Comparison of ENCODE assay signal across 37 cellular contexts in genomic region chr10:130723704-130724103, GRCh38.
"Had no signal": no experiment of that assay in that cellular context is flagged by ENCODE, and none has a peak within 500 bp of the region (broad histone marks: within the 10 kb centered on the region; RNA-seq: fewer than 3 reads in every experiment).

No MANE protein-coding gene starts in this region.

- H3K4me3 ChIP-seq: ascending aorta, cardiac muscle cell had no signal

- H3K27ac ChIP-seq: ascending aorta, cardiac muscle cell, WERI-Rb-1 had no signal

- H3K4me1 ChIP-seq: ascending aorta had no signal

- H3K4me3 Mint-ChIP-seq: activated CD4-positive, alpha-beta memory T cell treated with anti-CD3 and anti-CD28 coated beads, Interleukin-2, amount 10 ng/mL, durations not matched to agents 7 days and 5 days; activated CD4-positive, alpha-beta T cell treated with anti-CD3 and anti-CD28 coated beads for 36 hours; activated CD4-positive, alpha-beta T cell treated with anti-CD3 and anti-CD28 coated beads, Interleukin-2, amount 10 ng/mL, durations not matched to agents 7 days and 5 days; activated CD8-positive, alpha-beta memory T cell treated with anti-CD3 and anti-CD28 coated beads, Interleukin-2, amount 10 ng/mL, durations not matched to agents 7 days and 5 days; activated CD8-positive, alpha-beta T cell treated with anti-CD3 and anti-CD28 coated beads, Interleukin-2, amount 10 ng/mL, durations not matched to agents 7 days and 5 days; activated naive CD4-positive, alpha-beta T cell treated with anti-CD3 and anti-CD28 coated beads for 36 hours; activated naive CD4-positive, alpha-beta T cell treated with anti-CD3 and anti-CD28 coated beads, Interleukin-2, amount 50 U/mL, for 24 hours; activated naive CD8-positive, alpha-beta T cell; activated naive CD8-positive, alpha-beta T cell treated with anti-CD3 and anti-CD28 coated beads, Interleukin-2, amount 10 ng/mL, durations not matched to agents 7 days and 5 days; activated naive CD8-positive, alpha-beta T cell treated with anti-CD3 and anti-CD28 coated beads, Interleukin-2, amount 50 U/mL, for 24 hours; activated T-cell treated with anti-CD3 and anti-CD28 coated beads, Interleukin-2, amount 50 U/mL, for 24 hours; brain; central memory CD8-positive, alpha-beta T cell; T-helper 1 cell treated with Interleukin-12 subunit alpha and Interleukin-12 subunit beta and Interleukin-4 antibody, amounts not matched to agents 30 μg/mL and 1 μg/mL, for 36 hours; T-helper 2 cell treated with Interferon-gamma antibody and Interleukin-4, amounts not matched to agents 5 μg/mL and 100 μg/mL, for 36 hours; WTC11 had no signal

- ATAC-seq: activated CD4-positive, alpha-beta T cell treated with anti-CD3 and anti-CD28 coated beads for 36 hours; activated CD4-positive, CD25-positive, alpha-beta regulatory T cell treated with anti-CD3 and anti-CD28 coated beads, Interleukin-2, amount 50 U/mL, for 24 hours; activated CD8-positive, alpha-beta memory T cell treated with anti-CD3 and anti-CD28 coated beads, Interleukin-2, amount 10 ng/mL, durations not matched to agents 7 days and 5 days; activated CD8-positive, alpha-beta T cell treated with anti-CD3 and anti-CD28 coated beads, Interleukin-2, amount 10 ng/mL, durations not matched to agents 7 days and 5 days; activated naive CD8-positive, alpha-beta T cell treated with anti-CD3 and anti-CD28 coated beads, Interleukin-2, amount 50 U/mL, for 24 hours; WTC11 had no signal

- DNase-seq: activated CD4-positive, alpha-beta memory T cell treated with anti-CD3 and anti-CD28 coated beads, Interleukin-2, amount 10 ng/mL, durations not matched to agents 7 days and 5 days; activated CD4-positive, alpha-beta T cell treated with anti-CD3 and anti-CD28 coated beads for 1 hour; activated CD4-positive, alpha-beta T cell treated with anti-CD3 and anti-CD28 coated beads for 36 hours; activated CD4-positive, alpha-beta T cell treated with anti-CD3 and anti-CD28 coated beads for 48 hours; activated CD4-positive, alpha-beta T cell treated with anti-CD3 and anti-CD28 coated beads, Interleukin-2, amount 10 ng/mL, durations not matched to agents 7 days and 5 days; activated CD4-positive, alpha-beta T cell treated with anti-CD3 and anti-CD28 coated beads, Interleukin-2, amount 50 U/mL, for 48 hours; activated CD4-positive, CD25-positive, alpha-beta regulatory T cell; activated CD8-positive, alpha-beta memory T cell treated with anti-CD3 and anti-CD28 coated beads for 24 hours; activated CD8-positive, alpha-beta memory T cell treated with anti-CD3 and anti-CD28 coated beads, Interleukin-2, amount 10 ng/mL, durations not matched to agents 7 days and 5 days; activated CD8-positive, alpha-beta memory T cell treated with anti-CD3 and anti-CD28 coated beads, Interleukin-2, amount 50 U/mL, for 48 hours; activated CD8-positive, alpha-beta T cell treated with anti-CD3 and anti-CD28 coated beads, Interleukin-2, amount 10 ng/mL, durations not matched to agents 7 days and 5 days; activated effector memory CD4-positive, alpha-beta T cell treated with Interleukin-2 at 50 U/mL for 16 hours; activated gamma-delta T cell; activated naive CD4-positive, alpha-beta T cell treated with anti-CD3 and anti-CD28 coated beads for 36 hours; activated naive CD8-positive, alpha-beta T cell treated with anti-CD3 and anti-CD28 coated beads, Interleukin-2, amount 10 ng/mL, durations not matched to agents 7 days and 5 days; activated naive CD8-positive, alpha-beta T cell treated with anti-CD3 and anti-CD28 coated beads, Interleukin-2, amount 50 U/mL, for 24 hours; activated T-cell treated with anti-CD3 and anti-CD28 coated beads, Interleukin-2, amount 50 U/mL, for 24 hours; activated T-cell treated with anti-CD3 and anti-CD28 coated beads, Interleukin-2, amount 50 U/mL, for 48 hours; amygdala; anterior cingulate cortex; caudate nucleus; SW 1271; T-helper 1 cell; T-helper 2 cell; T-helper 9 cell; WERI-Rb-1 had no signal

- H3K4me1 Mint-ChIP-seq: activated CD4-positive, alpha-beta memory T cell treated with anti-CD3 and anti-CD28 coated beads, Interleukin-2, amount 10 ng/mL, durations not matched to agents 7 days and 5 days; activated CD4-positive, alpha-beta T cell treated with anti-CD3 and anti-CD28 coated beads for 36 hours; activated CD4-positive, alpha-beta T cell treated with anti-CD3 and anti-CD28 coated beads, Interleukin-2, amount 10 ng/mL, durations not matched to agents 7 days and 5 days; activated CD8-positive, alpha-beta memory T cell treated with anti-CD3 and anti-CD28 coated beads, Interleukin-2, amount 10 ng/mL, durations not matched to agents 7 days and 5 days; activated naive CD4-positive, alpha-beta T cell treated with anti-CD3 and anti-CD28 coated beads, Interleukin-2, amount 50 U/mL, for 24 hours; activated naive CD8-positive, alpha-beta T cell treated with anti-CD3 and anti-CD28 coated beads, Interleukin-2, amount 10 ng/mL, durations not matched to agents 7 days and 5 days; activated naive CD8-positive, alpha-beta T cell treated with anti-CD3 and anti-CD28 coated beads, Interleukin-2, amount 50 U/mL, for 24 hours; central memory CD8-positive, alpha-beta T cell; WTC11 had no signal

- H3K27me3 Mint-ChIP-seq: activated CD4-positive, alpha-beta memory T cell treated with anti-CD3 and anti-CD28 coated beads, Interleukin-2, amount 10 ng/mL, durations not matched to agents 7 days and 5 days; activated CD4-positive, alpha-beta T cell treated with anti-CD3 and anti-CD28 coated beads for 36 hours; activated CD4-positive, alpha-beta T cell treated with anti-CD3 and anti-CD28 coated beads, Interleukin-2, amount 10 ng/mL, durations not matched to agents 7 days and 5 days; activated CD8-positive, alpha-beta memory T cell treated with anti-CD3 and anti-CD28 coated beads, Interleukin-2, amount 10 ng/mL, durations not matched to agents 7 days and 5 days; activated naive CD8-positive, alpha-beta T cell; activated naive CD8-positive, alpha-beta T cell treated with anti-CD3 and anti-CD28 coated beads, Interleukin-2, amount 10 ng/mL, durations not matched to agents 7 days and 5 days; activated naive CD8-positive, alpha-beta T cell treated with anti-CD3 and anti-CD28 coated beads, Interleukin-2, amount 50 U/mL, for 24 hours; central memory CD8-positive, alpha-beta T cell had no signal

- H3K27me3 ChIP-seq: ascending aorta, cardiac muscle cell had no signal

- H3K9me3 Mint-ChIP-seq: activated CD4-positive, alpha-beta memory T cell treated with anti-CD3 and anti-CD28 coated beads, Interleukin-2, amount 10 ng/mL, durations not matched to agents 7 days and 5 days; activated CD4-positive, alpha-beta T cell treated with anti-CD3 and anti-CD28 coated beads, Interleukin-2, amount 10 ng/mL, durations not matched to agents 7 days and 5 days; activated naive CD4-positive, alpha-beta T cell treated with anti-CD3 and anti-CD28 coated beads, Interleukin-2, amount 50 U/mL, for 24 hours; activated naive CD8-positive, alpha-beta T cell treated with anti-CD3 and anti-CD28 coated beads, Interleukin-2, amount 10 ng/mL, durations not matched to agents 7 days and 5 days; activated naive CD8-positive, alpha-beta T cell treated with anti-CD3 and anti-CD28 coated beads, Interleukin-2, amount 50 U/mL, for 24 hours; activated T-cell treated with anti-CD3 and anti-CD28 coated beads, Interleukin-2, amount 50 U/mL, for 24 hours; activated T-helper 2 cell treated with anti-CD3 and anti-CD28 coated beads, Interferon-gamma antibody, Interleukin-2, Interleukin-4, amounts not matched to agents 10 μg/mL and 5 μg/mL and 100 μg/mL, durations not matched to agents 14 hours and 24 hours and 36 hours; central memory CD8-positive, alpha-beta T cell; T-helper 1 cell treated with Interleukin-12 subunit alpha and Interleukin-12 subunit beta and Interleukin-4 antibody, amounts not matched to agents 30 μg/mL and 1 μg/mL, for 36 hours; T-helper 2 cell treated with Interferon-gamma antibody and Interleukin-4, amounts not matched to agents 5 μg/mL and 100 μg/mL, for 36 hours had no signal

- H3K27ac Mint-ChIP-seq: activated CD4-positive, alpha-beta memory T cell treated with anti-CD3 and anti-CD28 coated beads, Interleukin-2, amount 10 ng/mL, durations not matched to agents 7 days and 5 days; activated CD4-positive, alpha-beta T cell treated with anti-CD3 and anti-CD28 coated beads for 36 hours; activated CD4-positive, alpha-beta T cell treated with anti-CD3 and anti-CD28 coated beads, Interleukin-2, amount 10 ng/mL, durations not matched to agents 7 days and 5 days; activated CD8-positive, alpha-beta memory T cell treated with anti-CD3 and anti-CD28 coated beads, Interleukin-2, amount 10 ng/mL, durations not matched to agents 7 days and 5 days; activated CD8-positive, alpha-beta T cell treated with anti-CD3 and anti-CD28 coated beads, Interleukin-2, amount 10 ng/mL, durations not matched to agents 7 days and 5 days; activated naive CD4-positive, alpha-beta T cell treated with anti-CD3 and anti-CD28 coated beads for 36 hours; activated naive CD4-positive, alpha-beta T cell treated with anti-CD3 and anti-CD28 coated beads, Interleukin-2, amount 50 U/mL, for 24 hours; activated naive CD8-positive, alpha-beta T cell; activated naive CD8-positive, alpha-beta T cell treated with anti-CD3 and anti-CD28 coated beads, Interleukin-2, amount 10 ng/mL, durations not matched to agents 7 days and 5 days; activated naive CD8-positive, alpha-beta T cell treated with anti-CD3 and anti-CD28 coated beads, Interleukin-2, amount 50 U/mL, for 24 hours; activated T-cell treated with anti-CD3 and anti-CD28 coated beads, Interleukin-2, amount 50 U/mL, for 24 hours; activated T-helper 2 cell treated with anti-CD3 and anti-CD28 coated beads, Interferon-gamma antibody, Interleukin-2, Interleukin-4, amounts not matched to agents 10 μg/mL and 5 μg/mL and 100 μg/mL, durations not matched to agents 14 hours and 24 hours and 36 hours; brain; T-helper 1 cell treated with Interleukin-12 subunit alpha and Interleukin-12 subunit beta and Interleukin-4 antibody, amounts not matched to agents 30 μg/mL and 1 μg/mL, for 36 hours; T-helper 2 cell treated with Interferon-gamma antibody and Interleukin-4, amounts not matched to agents 5 μg/mL and 100 μg/mL, for 36 hours; WTC11 had no signal

- H3K36me3 ChIP-seq: ascending aorta, cardiac muscle cell, WERI-Rb-1 had no signal

- H3K9me3 ChIP-seq: ascending aorta had no signal

- H3K36me3 Mint-ChIP-seq: activated CD8-positive, alpha-beta memory T cell treated with anti-CD3 and anti-CD28 coated beads, Interleukin-2, amount 10 ng/mL, durations not matched to agents 7 days and 5 days; activated naive CD4-positive, alpha-beta T cell treated with anti-CD3 and anti-CD28 coated beads, Interleukin-2, amount 50 U/mL, for 24 hours; activated naive CD8-positive, alpha-beta T cell; activated naive CD8-positive, alpha-beta T cell treated with anti-CD3 and anti-CD28 coated beads, Interleukin-2, amount 10 ng/mL, durations not matched to agents 7 days and 5 days; brain had no signal
